22 cellular contexts compared by ENCODE assay signal in the genomic region with DNA sequence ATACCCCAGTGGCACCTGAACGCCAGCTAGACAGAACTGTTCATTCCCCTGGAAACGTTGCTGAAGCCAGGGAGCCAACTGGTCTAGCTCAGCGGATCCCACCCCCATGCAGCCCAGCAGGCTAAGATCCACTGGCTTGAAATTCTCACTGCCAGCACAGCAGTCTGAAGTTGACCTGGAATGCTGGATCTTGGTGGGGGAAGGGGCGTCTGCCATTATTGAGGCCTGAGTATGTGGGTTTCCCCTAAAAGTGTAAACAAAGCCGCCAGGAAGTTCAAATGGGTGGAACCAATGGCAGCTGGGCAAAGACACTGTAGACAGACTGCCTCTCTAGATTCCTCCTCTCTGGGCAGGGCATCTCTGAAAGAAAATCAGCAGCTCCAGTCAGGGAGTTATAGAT.
"Had no signal": no experiment of that assay in that cellular context is flagged by ENCODE, and none has a peak within 500 bp of the region (broad histone marks: within the 10 kb centered on the region; RNA-seq: fewer than 3 reads in every experiment).

No MANE protein-coding gene starts in this region.

- H3K27me3 Mint-ChIP-seq: activated B cell treated with CpG ODN at 0.5 μM for 24 hours; activated CD4-positive, alpha-beta memory T cell treated with anti-CD3 and anti-CD28 coated beads for 36 hours; activated CD4-positive, alpha-beta T cell treated with anti-CD3 and anti-CD28 coated beads, Interleukin-2, amount 10 ng/mL, durations not matched to agents 7 days and 5 days; activated naive CD4-positive, alpha-beta T cell treated with anti-CD3 and anti-CD28 coated beads, Interleukin-2, amount 10 ng/mL, durations not matched to agents 7 days and 5 days had no signal

- H3K27ac ChIP-seq: PC-9 had no signal

- H3K27ac Mint-ChIP-seq: activated B cell treated with CpG ODN at 0.5 μM for 24 hours; activated CD4-positive, alpha-beta memory T cell treated with anti-CD3 and anti-CD28 coated beads for 36 hours; activated CD4-positive, alpha-beta T cell treated with anti-CD3 and anti-CD28 coated beads, Interleukin-2, amount 10 ng/mL, durations not matched to agents 7 days and 5 days; activated naive CD4-positive, alpha-beta T cell treated with anti-CD3 and anti-CD28 coated beads, Interleukin-2, amount 10 ng/mL, durations not matched to agents 7 days and 5 days; activated naive CD8-positive, alpha-beta T cell treated with anti-CD3 and anti-CD28 coated beads for 36 hours; activated T-helper 2 cell treated with anti-CD3 and anti-CD28 coated beads, Interferon-gamma antibody, Interleukin-2, Interleukin-4, amounts not matched to agents 10 μg/mL and 5 μg/mL and 100 μg/mL, durations not matched to agents 14 hours and 24 hours and 36 hours; T-helper 1 cell treated with Interleukin-12 subunit alpha and Interleukin-12 subunit beta and Interleukin-4 antibody, amounts not matched to agents 30 μg/mL and 1 μg/mL, for 36 hours had no signal

- H3K4me2 ChIP-seq: PC-9 had no signal

- H3K4me3 ChIP-seq: PC-9 had no signal

- DNase-seq: activated B cell treated with CpG ODN at 0.5 μM for 24 hours; activated CD4-positive, alpha-beta memory T cell treated with anti-CD3 and anti-CD28 coated beads for 36 hours; activated CD4-positive, alpha-beta T cell treated with anti-CD3 and anti-CD28 coated beads for 1 hour; activated CD4-positive, alpha-beta T cell treated with anti-CD3 and anti-CD28 coated beads, Interleukin-2, amount 10 ng/mL, durations not matched to agents 7 days and 5 days; activated CD8-positive, alpha-beta memory T cell treated with anti-CD3 and anti-CD28 coated beads for 24 hours; activated gamma-delta T cell treated with Interleukin-2 at 50 U/mL for 16 hours; activated naive CD4-positive, alpha-beta T cell treated with anti-CD3 and anti-CD28 coated beads, Interleukin-2, amount 10 ng/mL, durations not matched to agents 7 days and 5 days; activated naive CD8-positive, alpha-beta T cell treated with anti-CD3 and anti-CD28 coated beads for 36 hours; activated T-cell treated with anti-CD3 and anti-CD28 coated beads, Interleukin-2, amount 50 U/mL, for 48 hours; cerebellar nuclear complex; Karpas-422; MM.1S; NCI-H1105; NCI-H1436; NCI-H187; NCI-H2081; NCI-H510A treated with DMSO at 0.1 percent for 48 hours; NCI-H69; PC-9; SHP77 treated with DMSO at 0.1 percent for 48 hours had no signal

- H3K4me1 Mint-ChIP-seq: activated B cell treated with CpG ODN at 0.5 μM for 24 hours; activated CD4-positive, alpha-beta T cell treated with anti-CD3 and anti-CD28 coated beads, Interleukin-2, amount 10 ng/mL, durations not matched to agents 7 days and 5 days; activated naive CD4-positive, alpha-beta T cell treated with anti-CD3 and anti-CD28 coated beads, Interleukin-2, amount 10 ng/mL, durations not matched to agents 7 days and 5 days; activated naive CD8-positive, alpha-beta T cell treated with anti-CD3 and anti-CD28 coated beads for 36 hours had no signal

- H3K4me3 Mint-ChIP-seq: activated B cell treated with CpG ODN at 0.5 μM for 24 hours; activated CD4-positive, alpha-beta memory T cell treated with anti-CD3 and anti-CD28 coated beads for 36 hours; activated CD4-positive, alpha-beta T cell treated with anti-CD3 and anti-CD28 coated beads, Interleukin-2, amount 10 ng/mL, durations not matched to agents 7 days and 5 days; activated naive CD4-positive, alpha-beta T cell treated with anti-CD3 and anti-CD28 coated beads, Interleukin-2, amount 10 ng/mL, durations not matched to agents 7 days and 5 days; activated naive CD8-positive, alpha-beta T cell treated with anti-CD3 and anti-CD28 coated beads for 36 hours; T-helper 1 cell treated with Interleukin-12 subunit alpha and Interleukin-12 subunit beta and Interleukin-4 antibody, amounts not matched to agents 30 μg/mL and 1 μg/mL, for 36 hours had no signal

- H3K36me3 Mint-ChIP-seq: activated CD4-positive, alpha-beta memory T cell treated with anti-CD3 and anti-CD28 coated beads for 36 hours; activated naive CD4-positive, alpha-beta T cell treated with anti-CD3 and anti-CD28 coated beads, Interleukin-2, amount 10 ng/mL, durations not matched to agents 7 days and 5 days; activated naive CD8-positive, alpha-beta T cell treated with anti-CD3 and anti-CD28 coated beads for 36 hours had no signal
